ENCODE assay signal across 14 cellular contexts in genomic region chr16:11609474-11610120, GRCh38. TPM values are rescaled to one million over a fixed set of nuclear protein-coding genes. Genes with fewer than 3 reads are reported as not detected.
DNase-seq lines count a peak whose midpoint lies in the region; ATAC-seq, FAIRE-seq and TF ChIP-seq lines count a peak whose summit lies in the region.
"Had no signal": no experiment of that assay in that cellular context is flagged by ENCODE, and none has a peak within 500 bp of the region (broad histone marks: within the 10 kb centered on the region; RNA-seq: fewer than 3 reads in every experiment).

No MANE protein-coding gene starts in this region.

- no peak for TF ChIP-seq RAD21 in GM12878 (IDR thresholded peaks at IDR 0.05; ENCODE audit: insufficient read depth, low read depth, low read length)

- H3K9me3 ChIP-seq in GM12878 (replicated peaks; ENCODE audit: control insufficient read depth, insufficient read depth, low read length) (no peaks in the 10 kb centered on the region), mesodermal cell (ENCODE audit: control insufficient read depth, low read length) (no peaks in the 10 kb centered on the region)
- H3K9me3 ChIP-seq: A549, thoracic aorta had no signal

- no peak overlapping the region for H3K4me2 ChIP-seq in GM12878 (ENCODE audit: control insufficient read depth, insufficient read depth)
- H3K4me2 ChIP-seq: A549 had no signal

- RAD21 ChIA-PET in GM12878 (lab: Charles Lee; ENCODE audit: unreplicated experiment): interaction anchor here (0.9 to 1.0 kb wide), 2 partner anchors 34 to 78 kb away, joined by 3 read pairs; no protein-coding TSS in a partner anchor

- no peak for TF ChIP-seq EP300 in GM12878 (IDR thresholded peaks at IDR 0.05; ENCODE audit: borderline replicate concordance in 1 of 2, control insufficient read depth in 1 of 2, low read depth in 2 of 2, low read length in 2 of 2)

- no peaks in the 10 kb centered on the region for H4K20me1 ChIP-seq in GM12878 (ENCODE audit: control insufficient read depth, insufficient read depth)

- CTCF ChIA-PET in activated naive CD4-positive, alpha-beta T cell treated with anti-CD3 and anti-CD28 coated beads, Interleukin-2, amount 10 ng/mL, durations not matched to agents 7 days and 5 days (lab: Charles Lee): interaction anchor here (1.0 kb wide), 2 partner anchors 31 to 78 kb away, joined by 3 to 4 read pairs; no protein-coding TSS in a partner anchor
- CTCF ChIA-PET in GM12878 (lab: Yijun Ruan, JAX): interaction anchor here (0.6 to 3.3 kb wide), 2 partner anchors 78 to 80 kb away, joined by 3 to 15 read pairs; no protein-coding TSS in a partner anchor

- intact Hi-C loops in GM12878 (cut with micrococcal nuclease; ENCODE audit: unreplicated experiment): no loop called here
- intact Hi-C loops in natural killer cell (cut with micrococcal nuclease): no loop called here

- ATAC-seq in GM12878 (no peak), GM21717 (IDR thresholded peaks at IDR 0.05; ENCODE audit: unreplicated experiment) (no peak), natural killer cell (no peak)

- BruUV-seq in GM12878 (replicated peaks; lab: Mats Ljungman, UMichigan): no TSS peak

- in situ Hi-C loops in GM12878 (cut with MboI): no loop called here

- H3K27ac ChIP-seq in GM12878 (ENCODE audit: control insufficient read depth, insufficient read depth) (no peak overlapping the region), mesodermal cell (ENCODE audit: low read depth, low read length, severe bottlenecking) (peak overlapping the region; percentile 16)
- H3K27ac ChIP-seq: thoracic aorta had no signal

- H3K79me2 ChIP-seq in GM12878 (ENCODE audit: control insufficient read depth, insufficient read depth, low read length): no peaks in the 10 kb centered on the region

- no peaks in the 10 kb centered on the region for H3K27me3 Mint-ChIP-seq in activated naive CD4-positive, alpha-beta T cell treated with anti-CD3 and anti-CD28 coated beads, Interleukin-2, amount 50 U/mL, for 24 hours
- H3K27me3 Mint-ChIP-seq in activated naive CD4-positive, alpha-beta T cell treated with anti-CD3 and anti-CD28 coated beads, Interleukin-2, amount 10 ng/mL, durations not matched to agents 7 days and 5 days: peaks cover 70% of the 10 kb centered on the region
- H3K27me3 Mint-ChIP-seq in natural killer cell (ENCODE audit: low read depth in 2 of 2): no peaks in the 10 kb centered on the region
- H3K27me3 Mint-ChIP-seq: activated naive CD8-positive, alpha-beta T cell treated with anti-CD3 and anti-CD28 coated beads for 36 hours had no signal

- no peak for DNase-seq in activated naive CD4-positive, alpha-beta T cell treated with anti-CD3 and anti-CD28 coated beads, Interleukin-2, amount 10 ng/mL, durations not matched to agents 7 days and 5 days
- DNase-seq in GM12878 (ENCODE audit: low read depth, low spot score): no peak
- no peak for DNase-seq in SHP77 treated with DMSO at 0.1 percent for 48 hours (lab: John Stamatoyannopoulos, UW)
- no peak for DNase-seq in natural killer cell
- DNase-seq in activated CD8-positive, alpha-beta memory T cell treated with anti-CD3 and anti-CD28 coated beads, Interleukin-2, amount 50 U/mL, for 4 hours: no peak
- DNase-seq: activated naive CD8-positive, alpha-beta T cell treated with anti-CD3 and anti-CD28 coated beads for 36 hours; DMS153 had no signal

- H2AFZ ChIP-seq in GM12878 (ENCODE audit: control insufficient read depth, low read depth, low read length): no peak overlapping the region

- H3K4me3 ChIP-seq in GM12878 (no peak overlapping the region), mesodermal cell (ENCODE audit: extremely low read depth, insufficient read depth, low read length, poor library complexity, severe bottlenecking) (no peak overlapping the region)
- H3K4me3 ChIP-seq: A549, thoracic aorta had no signal

- H3K4me3 Mint-ChIP-seq in activated naive CD4-positive, alpha-beta T cell treated with anti-CD3 and anti-CD28 coated beads, Interleukin-2, amount 50 U/mL, for 24 hours: no peak overlapping the region
- no peak overlapping the region for H3K4me3 Mint-ChIP-seq in activated naive CD4-positive, alpha-beta T cell treated with anti-CD3 and anti-CD28 coated beads, Interleukin-2, amount 10 ng/mL, durations not matched to agents 7 days and 5 days
- H3K4me3 Mint-ChIP-seq in natural killer cell: no peak overlapping the region
- H3K4me3 Mint-ChIP-seq: activated naive CD8-positive, alpha-beta T cell treated with anti-CD3 and anti-CD28 coated beads for 36 hours had no signal

- POLR2A ChIA-PET in GM12878 (lab: Charles Lee): no interaction called here

- SMC1A ChIA-PET in GM12878 (lab: Charles Lee; ENCODE audit: uncharacterized antibody, unreplicated experiment): interaction anchor here (0.6 to 1.1 kb wide), 4 partner anchors 26 to 234 kb away, joined by 3 to 5 read pairs (median 4); no protein-coding TSS in a partner anchor

- H3K27me3 ChIP-seq in GM12878 (replicated peaks in 1 of 2; ENCODE audit: control insufficient read depth in 2 of 2, insufficient read depth in 2 of 2, low read length in 1 of 2): no peaks in the 10 kb centered on the region; a peak in 1 of 4 replicates

- no peaks in the 10 kb centered on the region for H3K36me3 Mint-ChIP-seq in activated naive CD4-positive, alpha-beta T cell treated with anti-CD3 and anti-CD28 coated beads, Interleukin-2, amount 50 U/mL, for 24 hours
- no peaks in the 10 kb centered on the region for H3K36me3 Mint-ChIP-seq in activated naive CD4-positive, alpha-beta T cell treated with anti-CD3 and anti-CD28 coated beads, Interleukin-2, amount 10 ng/mL, durations not matched to agents 7 days and 5 days
- no peaks in the 10 kb centered on the region for H3K36me3 Mint-ChIP-seq in natural killer cell
- H3K36me3 Mint-ChIP-seq: activated naive CD8-positive, alpha-beta T cell treated with anti-CD3 and anti-CD28 coated beads for 36 hours had no signal

- TF ChIP-seq CTCF in GM12878 (IDR thresholded peaks at IDR 0.05 in 2 of 3, conservative IDR thresholded peaks at IDR 0.05 in 1 of 3; ENCODE audit: control insufficient read depth in 2 of 3, extremely low read depth in 1 of 3, insufficient read depth in 1 of 3, low read depth in 3 of 3, low read length in 3 of 3): no peak
- TF ChIP-seq CTCF in natural killer cell (IDR thresholded peaks at IDR 0.05): no peak

- no peak for TF ChIP-seq POLR2A in GM12878 (IDR thresholded peaks at IDR 0.05; ENCODE audit: low read depth, low read length)

- no peaks in the 10 kb centered on the region for H3K36me3 ChIP-seq in GM12878 (ENCODE audit: control insufficient read depth in 2 of 2, insufficient read depth in 2 of 2, low read length in 1 of 2)
- no peaks in the 10 kb centered on the region for H3K36me3 ChIP-seq in mesodermal cell (ENCODE audit: control insufficient read depth, insufficient read depth, low read length)
- H3K36me3 ChIP-seq: thoracic aorta had no signal

- peaks cover 37% of the 10 kb centered on the region for H3K4me1 Mint-ChIP-seq in activated naive CD4-positive, alpha-beta T cell treated with anti-CD3 and anti-CD28 coated beads, Interleukin-2, amount 50 U/mL, for 24 hours
- peaks cover 27% of the 10 kb centered on the region for H3K4me1 Mint-ChIP-seq in activated naive CD4-positive, alpha-beta T cell treated with anti-CD3 and anti-CD28 coated beads, Interleukin-2, amount 10 ng/mL, durations not matched to agents 7 days and 5 days
- peaks cover 27 to 54% of the 10 kb centered on the region in 2 donors for H3K4me1 Mint-ChIP-seq in natural killer cell

- no peak for FAIRE-seq in GM12878 (lab: Jason Lieb, UNC)
- FAIRE-seq: A549, colon, TTC549 had no signal

- no peaks in the 10 kb centered on the region for H3K9me3 Mint-ChIP-seq in activated naive CD4-positive, alpha-beta T cell treated with anti-CD3 and anti-CD28 coated beads, Interleukin-2, amount 50 U/mL, for 24 hours
- no peaks in the 10 kb centered on the region for H3K9me3 Mint-ChIP-seq in activated naive CD4-positive, alpha-beta T cell treated with anti-CD3 and anti-CD28 coated beads, Interleukin-2, amount 10 ng/mL, durations not matched to agents 7 days and 5 days
- no peaks in the 10 kb centered on the region for H3K9me3 Mint-ChIP-seq in natural killer cell
- H3K9me3 Mint-ChIP-seq: activated naive CD8-positive, alpha-beta T cell treated with anti-CD3 and anti-CD28 coated beads for 36 hours had no signal

- WGBS in GM12878 (ENCODE audit: insufficient coverage, insufficient replicate concordance, low lambda C conversion rate, missing lambda C conversion rate): 82% methylated on average over 14 of the region's 14 CpGs
- 73 to 85% methylated on average over 14 of the region's 14 CpGs for WGBS in mesodermal cell (ENCODE audit: insufficient coverage in 2 of 2), 2 experiments

- H3K27ac Mint-ChIP-seq in activated naive CD4-positive, alpha-beta T cell treated with anti-CD3 and anti-CD28 coated beads, Interleukin-2, amount 50 U/mL, for 24 hours: peak overlapping the region; percentile 41
- H3K27ac Mint-ChIP-seq in activated naive CD4-positive, alpha-beta T cell treated with anti-CD3 and anti-CD28 coated beads, Interleukin-2, amount 10 ng/mL, durations not matched to agents 7 days and 5 days: no peak overlapping the region
- no peak overlapping the region for H3K27ac Mint-ChIP-seq in natural killer cell
- H3K27ac Mint-ChIP-seq: activated naive CD8-positive, alpha-beta T cell treated with anti-CD3 and anti-CD28 coated beads for 36 hours had no signal

- H3K9ac ChIP-seq in GM12878 (ENCODE audit: control insufficient read depth, insufficient read depth, low read length): no peak overlapping the region

- H3K4me1 ChIP-seq in GM12878 (ENCODE audit: control insufficient read depth, insufficient read depth, low read length): peaks cover 27% of the 10 kb centered on the region
- H3K4me1 ChIP-seq in mesodermal cell (ENCODE audit: control insufficient read depth, insufficient read depth, low read length, poor library complexity, severe bottlenecking): peaks cover 15% of the 10 kb centered on the region

RNA-seq across cellular contexts. Expression of gene LITAF, which starts 22.9 kb away (rescaled TPM):
- total RNA-seq in GM12878 (2013; cell fraction: nucleolus; rRNA removed): 62.4 and 64.8 TPM in 2 replicates
- total RNA-seq in GM12878 (2014; rRNA removed): 111 and 121 TPM in 2 replicates
- total RNA-seq in GM12878 (2014; rRNA removed; fragmentation: Illumina TruSeq; extraction: Trizol): 124 and 125 TPM in 2 replicates
- total RNA-seq in GM12878 (2021): 168 and 173 TPM in 2 replicates
- polyA plus RNA-seq in GM12878 (2011; ENCODE audit: low read depth): 90.1 TPM
- polyA plus RNA-seq in GM12878 (2011; rRNA removed): 99.2 and 112 TPM in 2 replicates
- polyA plus RNA-seq in GM12878 (2011; cell fraction: cytosol; rRNA removed): 193 and 266 TPM in 2 replicates
- 74.4 and 94.9 TPM in 2 replicates for polyA plus RNA-seq in GM12878 (2011; cell fraction: nucleus; rRNA removed)
- polyA plus RNA-seq in GM12878 (2012): 120 and 148 TPM in 2 replicates
- polyA plus RNA-seq in GM12878 (2014; fragmentation: Illumina TruSeq; extraction: Trizol): 196 and 211 TPM in 2 replicates
- 100 to 1,000 TPM; 144 to 195 TPM for polyA plus RNA-seq in GM12878 (2014; fragmentation: Nextera tagmentation; extraction: Ambion mirVana)
- polyA plus RNA-seq in GM12878 (2014; rRNA removed): 103 and 115 TPM in 2 replicates
- polyA plus RNA-seq in GM12878 (2016; fragmentation: Nextera tagmentation; extraction: Ambion mirVana): 100 to 1,000 TPM; 150 to 154 TPM
- polyA minus RNA-seq in GM12878 (2011; rRNA and poly(A)+ RNA removed): 92.1 and 148 TPM in 2 replicates
- polyA minus RNA-seq in GM12878 (2011; cell fraction: cytosol; rRNA and poly(A)+ RNA removed): 52.1 and 57.0 TPM in 2 replicates
- polyA minus RNA-seq in GM12878 (2011; cell fraction: nucleus; rRNA and poly(A)+ RNA removed): 28.7 and 56.3 TPM in 2 replicates
- 112 TPM for polyA plus RNA-seq in mesodermal cell (2013, experiment 1 of 2)
- polyA plus RNA-seq in mesodermal cell (2013, experiment 2 of 2): 88.5 TPM
- total RNA-seq in natural killer cell: 100 to 1,000 TPM; 584 to 772 (median 726) TPM

RNA-seq across cellular contexts. Expression of gene SNN, which starts 58.7 kb away (rescaled TPM):
- 34.4 and 35.4 TPM in 2 replicates for total RNA-seq in GM12878 (2013; cell fraction: nucleolus; rRNA removed)
- total RNA-seq in GM12878 (2014; rRNA removed) (25.6 and 28.2 TPM in 2 replicates), GM12878 (2014; rRNA removed; fragmentation: Illumina TruSeq; extraction: Trizol) (26.9 and 27.3 TPM in 2 replicates), GM12878 (2021) (38.5 and 40.4 TPM in 2 replicates), natural killer cell (10 to 100 TPM in 2 of 3 donors, 1 to 10 TPM in 1; 5.3 to 20.0 (median 12.5) TPM)
- polyA plus RNA-seq in GM12878 (2011; ENCODE audit: low read depth): 15.3 TPM
- polyA plus RNA-seq in GM12878 (2011; rRNA removed) (32.8 and 43.4 TPM in 2 replicates), GM12878 (2014; fragmentation: Illumina TruSeq; extraction: Trizol) (26.5 and 32.4 TPM in 2 replicates), GM12878 (2014; fragmentation: Nextera tagmentation; extraction: Ambion mirVana) (1 to 10 TPM; 2.2 to 5.2 TPM), GM12878 (2014; rRNA removed) (40.0 and 42.4 TPM in 2 replicates), GM12878 (2016; fragmentation: Nextera tagmentation; extraction: Ambion mirVana) (10 to 100 TPM; 17.4 to 22.6 TPM)
- 35.7 and 49.6 TPM in 2 replicates for polyA plus RNA-seq in GM12878 (2011; cell fraction: cytosol; rRNA removed)
- polyA plus RNA-seq in GM12878 (2011; cell fraction: nucleus; rRNA removed): 25.6 and 27.0 TPM in 2 replicates
- polyA plus RNA-seq in GM12878 (2012): 19.4 and 29.5 TPM in 2 replicates
- polyA minus RNA-seq in GM12878 (2011; rRNA and poly(A)+ RNA removed): 17.0 and 24.5 TPM in 2 replicates
- 10.7 and 12.4 TPM in 2 replicates for polyA minus RNA-seq in GM12878 (2011; cell fraction: cytosol; rRNA and poly(A)+ RNA removed)
- 9.7 and 16.1 TPM in 2 replicates for polyA minus RNA-seq in GM12878 (2011; cell fraction: nucleus; rRNA and poly(A)+ RNA removed)
- 33.8 TPM for polyA plus RNA-seq in mesodermal cell (2013, experiment 1 of 2)
- 25.9 TPM for polyA plus RNA-seq in mesodermal cell (2013, experiment 2 of 2)
